Comparison of ENCODE assay signal across 1 cellular context in genomic region chr2:207625014-207625755, GRCh38.
A peak's percentile ranks its signal among the peaks of the same experiment; 100 is the strongest.
TF ChIP-seq lines count a peak whose summit lies in the region.

TSS of gene METTL21A (minus strand) at chr2:207625394. CDS start at chr2:207624375, 1,019 bp downstream.

TF ChIP-seq in HepG2, 621 proteins besides CTCF, POLR2A, EP300 and RAD21 (continued from another document):
- peak; percentile 27; the same call in 1 of the 2 replicates for TF ChIP-seq ZBTB44 (CRISPR knock-in tag; IDR thresholded peaks at IDR 0.05)
- TF ChIP-seq NR2F6 (IDR thresholded peaks at IDR 0.05): peak; percentile 29; the same call in 1 of the 2 replicates
- peak; percentile 56 for TF ChIP-seq NR2F6 (CRISPR knock-in tag; IDR thresholded peaks at IDR 0.05)
- peak; percentile 88 for TF ChIP-seq TBX2 (CRISPR knock-in tag; IDR thresholded peaks at IDR 0.05; ENCODE audit: borderline replicate concordance)
- TF ChIP-seq ZNF510 (CRISPR knock-in tag; IDR thresholded peaks at IDR 0.05; ENCODE audit: low read depth): peak; percentile 85; the same call in 1 of the 2 replicates
- no peak for TF ChIP-seq ZNF460 (CRISPR knock-in tag; IDR thresholded peaks at IDR 0.05; ENCODE audit: borderline replicate concordance)
